ENCODE assay signal across 6 cellular contexts in genomic region chr5:173464813-173465212, GRCh38.
"Had no signal": no experiment of that assay in that cellular context is flagged by ENCODE, and none has a peak within 500 bp of the region (broad histone marks: within the 10 kb centered on the region; RNA-seq: fewer than 3 reads in every experiment).

No MANE protein-coding gene starts in this region.

- H3K9ac ChIP-seq: GM23248 had no signal

- H3K36me3 Mint-ChIP-seq: IgD-negative memory B cell had no signal

- H3K4me1 Mint-ChIP-seq: IgD-negative memory B cell had no signal

- H3K27me3 Mint-ChIP-seq: IgD-negative memory B cell had no signal

- H3K27ac Mint-ChIP-seq: IgD-negative memory B cell had no signal

- DNase-seq: GM23248, GOT3, H9, HCEC 1CT, KBM-7 had no signal

- H3K4me3 Mint-ChIP-seq: H9, IgD-negative memory B cell had no signal

- H3K4me3 ChIP-seq: GM23248 had no signal
